ENCODE assay signal across 16 cellular contexts in the genomic region with DNA sequence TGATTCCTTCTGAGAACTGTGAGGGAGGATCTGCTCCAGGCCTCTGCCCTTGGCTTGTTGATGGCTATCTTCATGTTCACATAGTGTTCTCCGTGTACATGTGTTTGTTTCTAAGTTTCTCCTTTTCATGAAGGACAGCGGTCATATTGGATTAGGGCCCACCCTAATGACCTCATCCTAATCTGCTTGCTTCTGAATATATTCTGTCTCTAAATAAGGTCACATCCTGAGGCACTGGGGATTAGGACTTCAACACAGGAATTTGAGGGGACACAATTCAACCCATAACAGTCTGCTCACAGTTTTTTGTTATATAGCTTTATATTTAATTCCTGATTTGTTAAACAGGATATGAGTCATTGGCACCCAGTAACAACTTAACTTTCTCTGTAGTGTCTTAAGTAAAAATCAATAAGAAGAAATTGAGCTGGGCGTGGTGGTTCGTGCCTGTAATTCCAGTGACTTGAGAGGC. TPM values are rescaled to one million over a fixed set of nuclear protein-coding genes. Genes with fewer than 3 reads are reported as not detected.
DNase-seq lines count a peak whose midpoint lies in the region; ATAC-seq and TF ChIP-seq lines count a peak whose summit lies in the region.
"Had no signal": no experiment of that assay in that cellular context is flagged by ENCODE, and none has a peak within 500 bp of the region (broad histone marks: within the 10 kb centered on the region; RNA-seq: fewer than 3 reads in every experiment).

No MANE protein-coding gene starts in this region.

- intact Hi-C loops in activated CD4-positive, alpha-beta T cell treated with anti-CD3 and anti-CD28 coated beads, Interleukin-2, amount 10 ng/mL, durations not matched to agents 24 days and 14 days (cut with micrococcal nuclease): no loop called here

- peak; percentile 5 for DNase-seq in H4 (ENCODE audit: low spot score)
- DNase-seq in NB4 (ENCODE audit: low read depth): peak; percentile 29
- DNase-seq in cardiac fibroblast (ENCODE audit: low read depth in 2 of 2): peak; percentile 30 to 36
- peak; percentile 58 for DNase-seq in iris pigment epithelial cell (ENCODE audit: low read depth)
- no peak for DNase-seq in activated CD4-positive, alpha-beta T cell treated with anti-CD3 and anti-CD28 coated beads, Interleukin-2, amount 10 ng/mL, durations not matched to agents 7 days and 5 days
- no peak for DNase-seq in activated CD4-positive, alpha-beta T cell treated with anti-CD3 and anti-CD28 coated beads, Interleukin-2, amount 10 ng/mL, durations not matched to agents 24 days and 14 days
- DNase-seq: activated T-cell treated with anti-CD3 and anti-CD28 coated beads, Interleukin-2, amount 50 U/mL, for 4 hours; anterior cingulate cortex; GF-D8; KBM-7; NCI-H2081; nucleus accumbens had no signal

- TF ChIP-seq CTCF in NB4 (IDR thresholded peaks at IDR 0.05; ENCODE audit: low read depth, low read length) (no peak), cardiac fibroblast (IDR thresholded peaks at IDR 0.05; ENCODE audit: low read depth, low read length) (no peak)

- peaks cover 29% of the 10 kb centered on the region for H3K36me3 Mint-ChIP-seq in activated CD4-positive, alpha-beta T cell treated with anti-CD3 and anti-CD28 coated beads, Interleukin-2, amount 10 ng/mL, durations not matched to agents 7 days and 5 days (ENCODE audit: low read depth)
- H3K36me3 Mint-ChIP-seq in activated CD4-positive, alpha-beta T cell treated with anti-CD3 and anti-CD28 coated beads, Interleukin-2, amount 10 ng/mL, durations not matched to agents 24 days and 14 days (ENCODE audit: low read depth): peaks cover 22% of the 10 kb centered on the region

- no peak overlapping the region for H3K27ac Mint-ChIP-seq in activated CD4-positive, alpha-beta T cell treated with anti-CD3 and anti-CD28 coated beads, Interleukin-2, amount 10 ng/mL, durations not matched to agents 7 days and 5 days
- H3K27ac Mint-ChIP-seq in activated CD4-positive, alpha-beta T cell treated with anti-CD3 and anti-CD28 coated beads, Interleukin-2, amount 10 ng/mL, durations not matched to agents 24 days and 14 days: no peak overlapping the region
- H3K27ac Mint-ChIP-seq: memory B cell had no signal

- POLR2A ChIA-PET in activated CD4-positive, alpha-beta T cell treated with anti-CD3 and anti-CD28 coated beads, Interleukin-2, amount 10 ng/mL, durations not matched to agents 7 days and 5 days (lab: Charles Lee): no interaction called here

- H3K27me3 Mint-ChIP-seq in activated CD4-positive, alpha-beta T cell treated with anti-CD3 and anti-CD28 coated beads, Interleukin-2, amount 10 ng/mL, durations not matched to agents 7 days and 5 days: no peaks in the 10 kb centered on the region
- no peaks in the 10 kb centered on the region for H3K27me3 Mint-ChIP-seq in activated CD4-positive, alpha-beta T cell treated with anti-CD3 and anti-CD28 coated beads, Interleukin-2, amount 10 ng/mL, durations not matched to agents 24 days and 14 days
- H3K27me3 Mint-ChIP-seq: CD4-positive, CD25-positive, alpha-beta regulatory T cell; memory B cell had no signal

- H3K4me1 Mint-ChIP-seq in activated CD4-positive, alpha-beta T cell treated with anti-CD3 and anti-CD28 coated beads, Interleukin-2, amount 10 ng/mL, durations not matched to agents 7 days and 5 days: peaks cover 4% of the 10 kb centered on the region
- H3K4me1 Mint-ChIP-seq in activated CD4-positive, alpha-beta T cell treated with anti-CD3 and anti-CD28 coated beads, Interleukin-2, amount 10 ng/mL, durations not matched to agents 24 days and 14 days: no peaks in the 10 kb centered on the region
- H3K4me1 Mint-ChIP-seq: CD4-positive, CD25-positive, alpha-beta regulatory T cell; memory B cell had no signal

- H3K9me3 Mint-ChIP-seq in activated CD4-positive, alpha-beta T cell treated with anti-CD3 and anti-CD28 coated beads, Interleukin-2, amount 10 ng/mL, durations not matched to agents 7 days and 5 days: no peaks in the 10 kb centered on the region
- H3K9me3 Mint-ChIP-seq in activated CD4-positive, alpha-beta T cell treated with anti-CD3 and anti-CD28 coated beads, Interleukin-2, amount 10 ng/mL, durations not matched to agents 24 days and 14 days: peaks cover 3% of the 10 kb centered on the region
- H3K9me3 Mint-ChIP-seq: activated T-cell treated with anti-CD3 and anti-CD28 coated beads, Interleukin-2, amount 50 U/mL, for 4 hours; memory B cell had no signal

- H3K4me3 Mint-ChIP-seq in activated CD4-positive, alpha-beta T cell treated with anti-CD3 and anti-CD28 coated beads, Interleukin-2, amount 10 ng/mL, durations not matched to agents 7 days and 5 days: no peak overlapping the region
- no peak overlapping the region for H3K4me3 Mint-ChIP-seq in activated CD4-positive, alpha-beta T cell treated with anti-CD3 and anti-CD28 coated beads, Interleukin-2, amount 10 ng/mL, durations not matched to agents 24 days and 14 days
- H3K4me3 Mint-ChIP-seq: activated T-cell treated with anti-CD3 and anti-CD28 coated beads, Interleukin-2, amount 50 U/mL, for 4 hours; CD4-positive, CD25-positive, alpha-beta regulatory T cell; memory B cell had no signal

- TF ChIP-seq POLR2A in NB4 (IDR thresholded peaks at IDR 0.05; ENCODE audit: extremely low read depth, insufficient read length): no peak

- CTCF ChIA-PET in activated CD4-positive, alpha-beta T cell treated with anti-CD3 and anti-CD28 coated beads, Interleukin-2, amount 10 ng/mL, durations not matched to agents 7 days and 5 days (lab: Charles Lee): no interaction called here

- ATAC-seq in GM19463 (IDR thresholded peaks at IDR 0.05; ENCODE audit: unreplicated experiment): no peak
- no peak for ATAC-seq in GM21723 (IDR thresholded peaks at IDR 0.05; ENCODE audit: unreplicated experiment)
- ATAC-seq: activated T-cell treated with anti-CD3 and anti-CD28 coated beads, Interleukin-2, amount 50 U/mL, for 4 hours had no signal

- H3K4me3 ChIP-seq in NB4 (ENCODE audit: low read depth, low read length) (no peak overlapping the region), cardiac fibroblast (replicated peaks in 1 of 2; ENCODE audit: low read depth in 2 of 2, low read length in 2 of 2) (no peak overlapping the region)

RNA-seq across cellular contexts. Expression of a gene that starts 39.5 kb away (rescaled TPM):
- 12.8 and 14.8 TPM in 2 replicates for total RNA-seq in H4 (2014; rRNA removed; shearing (Covaris generic))
- 10 to 100 TPM; 58.8 to 60.2 TPM for total RNA-seq in activated CD4-positive, alpha-beta T cell treated with anti-CD3 and anti-CD28 coated beads, Interleukin-2, amount 10 ng/mL, durations not matched to agents 7 days and 5 days
- total RNA-seq in activated CD4-positive, alpha-beta T cell treated with anti-CD3 and anti-CD28 coated beads, Interleukin-2, amount 10 ng/mL, durations not matched to agents 24 days and 14 days: 42.6 and 43.4 TPM in 2 replicates

Comparison
In these comparisons a context has a peak if more than half of its experiments do, and no peak if none do; other contexts are left out.
1. DNase-seq: peak in H4 (single experiment), NB4 (single experiment), cardiac fibroblast (2 of 2) and iris pigment epithelial cell (single experiment); none in activated CD4-positive, alpha-beta T cell treated with anti-CD3 and anti-CD28 coated beads, Interleukin-2, amount 10 ng/mL, durations not matched to agents 7 days and 5 days (single experiment) and activated CD4-positive, alpha-beta T cell treated with anti-CD3 and anti-CD28 coated beads, Interleukin-2, amount 10 ng/mL, durations not matched to agents 24 days and 14 days (single experiment).